Comparison of ENCODE assay signal across 19 cellular contexts in genomic region chr9:85577353-85577952, GRCh38.
DNase-seq lines count a peak whose midpoint lies in the region; ATAC-seq, FAIRE-seq and TF ChIP-seq lines count a peak whose summit lies in the region.
"Had no signal": no experiment of that assay in that cellular context is flagged by ENCODE, and none has a peak within 500 bp of the region (broad histone marks: within the 10 kb centered on the region; RNA-seq: fewer than 3 reads in every experiment).

No MANE protein-coding gene starts in this region.

- no TSS peak for BruUV-seq in PC-3 (replicated peaks; lab: Mats Ljungman, UMichigan)

- H3F3A ChIP-seq in PC-3 (ENCODE audit: low read length, unreplicated experiment): no peaks in the 10 kb centered on the region

- no peaks in the 10 kb centered on the region for H3K9me3 ChIP-seq in PC-3 (ENCODE audit: low read length)
- H3K9me3 ChIP-seq: HAP-1 had no signal

- H3K4me1 Mint-ChIP-seq in osteocyte (ENCODE audit: unreplicated experiment) (peaks cover 6% of the 10 kb centered on the region), natural killer cell (no peaks in the 10 kb centered on the region)
- H3K4me1 Mint-ChIP-seq: B cell, CD14-positive monocyte, IgD-negative memory B cell had no signal

- CTCF ChIA-PET in PC-3 (lab: Charles Lee): no interaction called here

- H3K36me3 Mint-ChIP-seq in osteocyte (ENCODE audit: unreplicated experiment) (peaks cover 6% of the 10 kb centered on the region), natural killer cell (no peaks in the 10 kb centered on the region)

- H3K9ac ChIP-seq in PC-3 (ENCODE audit: low read length): no peak overlapping the region

- no peaks in the 10 kb centered on the region for H4K20me1 ChIP-seq in PC-3 (ENCODE audit: low read length)

- H3K9me3 Mint-ChIP-seq in osteocyte (ENCODE audit: unreplicated experiment) (no peaks in the 10 kb centered on the region), natural killer cell (no peaks in the 10 kb centered on the region)
- H3K9me3 Mint-ChIP-seq: IgD-negative memory B cell had no signal

- TF ChIP-seq CTCF in PC-3 (conservative IDR thresholded peaks at IDR 0.05; ENCODE audit: low read depth, low read length) (no peak), choroid plexus epithelial cell (conservative IDR thresholded peaks at IDR 0.05; ENCODE audit: low read depth, low read length) (no peak), osteocyte (IDR thresholded peaks at IDR 0.05) (no peak), natural killer cell (IDR thresholded peaks at IDR 0.05) (no peak)

- H3K36me3 ChIP-seq in PC-3 (ENCODE audit: low read depth, low read length): no peaks in the 10 kb centered on the region
- H3K36me3 ChIP-seq: HAP-1 had no signal

- no peaks in the 10 kb centered on the region for H3K27me3 ChIP-seq in PC-3 (ENCODE audit: low read length)

- H2AFZ ChIP-seq in PC-3 (ENCODE audit: low read length): no peak overlapping the region

- peak; percentile 85 for FAIRE-seq in G401.6 (lab: Jason Lieb, UNC)

- intact Hi-C loops in PC-3 (cut with micrococcal nuclease): no loop called here
- intact Hi-C loops in natural killer cell (cut with micrococcal nuclease): no loop called here

- no peak overlapping the region for H3K4me2 ChIP-seq in PC-3 (ENCODE audit: low read length)

- H3K4me1 ChIP-seq in PC-3 (ENCODE audit: insufficient read depth, low read length): no peaks in the 10 kb centered on the region
- H3K4me1 ChIP-seq: HAP-1 had no signal

- no peak overlapping the region for H3K4me3 ChIP-seq in PC-3 (ENCODE audit: low read length)
- H3K4me3 ChIP-seq in choroid plexus epithelial cell (ENCODE audit: low read depth, low read length): no peak overlapping the region
- H3K4me3 ChIP-seq: HAP-1 had no signal

- ATAC-seq in PC-3 (peak; percentile 61), HG02981 (IDR thresholded peaks at IDR 0.05; ENCODE audit: unreplicated experiment) (no peak), natural killer cell (no peak)

- H3K4me3 Mint-ChIP-seq in osteocyte (ENCODE audit: unreplicated experiment): no peak overlapping the region
- no peak overlapping the region for H3K4me3 Mint-ChIP-seq in natural killer cell
- H3K4me3 Mint-ChIP-seq: B cell, CD14-positive monocyte, IgD-negative memory B cell had no signal

- H3K27ac Mint-ChIP-seq in osteocyte (ENCODE audit: unreplicated experiment) (peak overlapping the region; percentile 64), natural killer cell (no peak overlapping the region)
- H3K27ac Mint-ChIP-seq: B cell, CD14-positive monocyte, IgD-negative memory B cell had no signal

- no peak overlapping the region for H3K27ac ChIP-seq in PC-3 (ENCODE audit: low read length)

- H3K9me2 ChIP-seq in PC-3 (replicated peaks; ENCODE audit: low read length): no peaks in the 10 kb centered on the region

- H3K27me3 Mint-ChIP-seq in osteocyte (ENCODE audit: unreplicated experiment): no peaks in the 10 kb centered on the region
- H3K27me3 Mint-ChIP-seq in natural killer cell (ENCODE audit: low read depth in 2 of 2): no peaks in the 10 kb centered on the region
- H3K27me3 Mint-ChIP-seq: B cell, IgD-negative memory B cell had no signal

- no peaks in the 10 kb centered on the region for H3K79me2 ChIP-seq in PC-3 (ENCODE audit: low read length)

- no peak for DNase-seq in PC-3
- DNase-seq in choroid plexus epithelial cell (ENCODE audit: low read depth): peak; percentile 40
- no peak for DNase-seq in osteocyte (ENCODE audit: extremely low spot score, unreplicated experiment)
- no peak for DNase-seq in COR-L47 (lab: John Stamatoyannopoulos, UW)
- no peak for DNase-seq in natural killer cell
- DNase-seq in NCI-H526 treated with DMSO at 0.1 percent for 48 hours (lab: John Stamatoyannopoulos, UW): no peak
- DNase-seq: EL, NCI-H1105, NCI-H2029 treated with DMSO at 0.1 percent for 48 hours, NCI-H226, NCI-H524, Right ventricle myocardium superior, SW 1271 had no signal

- POLR2A ChIA-PET in PC-3 (lab: Charles Lee; ENCODE audit: unreplicated experiment): no interaction called here
